In genomic region chr16:89864421-89864820, GRCh38 we compare ENCODE assay signal across 8 cellular contexts. TPM values are rescaled to one million over a fixed set of nuclear protein-coding genes. Genes with fewer than 3 reads are reported as not detected.
DNase-seq lines count a peak whose midpoint lies in the region; ATAC-seq, FAIRE-seq and TF ChIP-seq lines count a peak whose summit lies in the region.

No MANE protein-coding gene starts in this region.

- TF ChIP-seq RAD21 in GM12878 (IDR thresholded peaks at IDR 0.05; ENCODE audit: insufficient read depth, low read depth, low read length) = no peak

- H3K4me3 Mint-ChIP-seq in CD4-positive, alpha-beta T cell = peak overlapping the region; percentile 23
- H3K4me3 Mint-ChIP-seq in progenitor cell of endocrine pancreas (ENCODE audit: low read depth) = no peak overlapping the region

- H3K36me3 ChIP-seq in GM12878 (ENCODE audit: control insufficient read depth in 2 of 2, insufficient read depth in 2 of 2, low read length in 1 of 2) (no peaks in the 10 kb centered on the region), muscle layer of duodenum (ENCODE audit: control insufficient read depth in 1 of 2, insufficient read depth in 2 of 2, low read length in 2 of 2) (peaks cover 3 to 4% of the 10 kb centered on the region in 2 donors), mesendoderm (ENCODE audit: control insufficient read depth, insufficient read depth, low read length) (no peaks in the 10 kb centered on the region)

- no peak for DNase-seq in CD4-positive, alpha-beta T cell
- DNase-seq in GM12878 (ENCODE audit: low read depth, low spot score) (no peak), mesendoderm (no peak), DMS53 (lab: John Stamatoyannopoulos, UW) (no peak), progenitor cell of endocrine pancreas (ENCODE audit: low spot score, unreplicated experiment) (no peak)

- no peak overlapping the region for H3K56ac ChIP-seq in mesendoderm (ENCODE audit: low read length)

- no peak overlapping the region for H4K5ac ChIP-seq in mesendoderm (ENCODE audit: low read length)

- TF ChIP-seq POLR2A in GM12878 (IDR thresholded peaks at IDR 0.05; ENCODE audit: low read depth, low read length) = no peak

- no peaks in the 10 kb centered on the region for H3K79me1 ChIP-seq in mesendoderm (ENCODE audit: low read length)

- no peak overlapping the region for H2AK5ac ChIP-seq in mesendoderm (ENCODE audit: low read length)

- no peaks in the 10 kb centered on the region for H3K9me3 Mint-ChIP-seq in CD4-positive, alpha-beta T cell
- no peaks in the 10 kb centered on the region for H3K9me3 Mint-ChIP-seq in progenitor cell of endocrine pancreas (ENCODE audit: low read depth)

- CTCF ChIA-PET in CD4-positive, alpha-beta T cell (lab: Charles Lee) = interaction anchor here (0.8 to 6.0 kb wide), 3 partner anchors 103 to 162 kb away, joined by 3 to 73 read pairs (median 3); partner anchors contain the start of gene SPATA2L
- CTCF ChIA-PET in GM12878 (lab: Yijun Ruan, JAX) = interaction anchor here (0.8 to 6.9 kb wide), 8 partner anchors 9 to 264 kb away, joined by 3 to 119 read pairs (median 4); partner anchors contain the start of genes MC1R, SPATA2L and TCF25

- no peaks in the 10 kb centered on the region for H4K20me1 ChIP-seq in GM12878 (ENCODE audit: control insufficient read depth, insufficient read depth)

- peak overlapping the region; percentile 40; the same call in 1 of the 2 replicates for H2AFZ ChIP-seq in GM12878 (ENCODE audit: control insufficient read depth, low read depth, low read length)

- H3K9ac ChIP-seq in GM12878 (ENCODE audit: control insufficient read depth, insufficient read depth, low read length) = peak overlapping the region; percentile 3; the same call in 1 of the 2 replicates
- no peak overlapping the region for H3K9ac ChIP-seq in mesendoderm (ENCODE audit: low read length)

- FAIRE-seq in GM12878 (lab: Jason Lieb, UNC) = no peak

- H4K8ac ChIP-seq in mesendoderm (ENCODE audit: low read depth, low read length) = no peak overlapping the region

- 0 out of 2 replicates have a peak overlapping the region, but pooled peaks have one; percentile 51 for H3K4me3 ChIP-seq in GM12878
- H3K4me3 ChIP-seq in muscle layer of duodenum (ENCODE audit: low read depth in 1 of 2, low read length in 2 of 2) = no peak overlapping the region
- H3K4me3 ChIP-seq in mesendoderm (ENCODE audit: low read length) = no peak overlapping the region

- no peaks in the 10 kb centered on the region for H3K36me3 Mint-ChIP-seq in CD4-positive, alpha-beta T cell (ENCODE audit: low read depth)
- H3K36me3 Mint-ChIP-seq in progenitor cell of endocrine pancreas (ENCODE audit: insufficient read depth) = peaks cover 13% of the 10 kb centered on the region

- H3K18ac ChIP-seq in mesendoderm (ENCODE audit: low read length) = no peak overlapping the region

- no peak overlapping the region for H3K4ac ChIP-seq in mesendoderm (ENCODE audit: low read depth, low read length)

- H3K27ac Mint-ChIP-seq in CD4-positive, alpha-beta T cell = peak overlapping the region; percentile 66
- no peak overlapping the region for H3K27ac Mint-ChIP-seq in progenitor cell of endocrine pancreas

- no peaks in the 10 kb centered on the region for H3K27me3 ChIP-seq in CD4-positive, alpha-beta T cell (ENCODE audit: control insufficient read depth, insufficient read depth, low read length)
- H3K27me3 ChIP-seq in GM12878 (replicated peaks in 1 of 2; ENCODE audit: control insufficient read depth in 2 of 2, insufficient read depth in 2 of 2, low read length in 1 of 2) (no peaks in the 10 kb centered on the region; a peak in 1 of 4 replicates), muscle layer of duodenum (ENCODE audit: low read depth, low read length) (no peaks in the 10 kb centered on the region), mesendoderm (ENCODE audit: insufficient read depth, low read length, poor library complexity) (no peaks in the 10 kb centered on the region)

- BruUV-seq in GM12878 (replicated peaks; lab: Mats Ljungman, UMichigan) = no TSS peak

- peak overlapping the region; percentile 32 for H3K27ac ChIP-seq in CD4-positive, alpha-beta T cell (ENCODE audit: low read depth, low read length)
- peak overlapping the region; percentile 60 for H3K27ac ChIP-seq in GM12878 (ENCODE audit: control insufficient read depth, insufficient read depth)
- peak overlapping the region; percentile 47 for H3K27ac ChIP-seq in muscle layer of duodenum (ENCODE audit: low read length)
- H3K27ac ChIP-seq in mesendoderm (ENCODE audit: low read depth, low read length) = no peak overlapping the region

- H3K79me2 ChIP-seq in GM12878 (ENCODE audit: control insufficient read depth, insufficient read depth, low read length) (no peaks in the 10 kb centered on the region), mesendoderm (ENCODE audit: control insufficient read depth, insufficient read depth, low read length) (no peaks in the 10 kb centered on the region)

- H3K4me1 ChIP-seq in GM12878 (ENCODE audit: control insufficient read depth, insufficient read depth, low read length) (peaks cover 22% of the 10 kb centered on the region), muscle layer of duodenum (ENCODE audit: control insufficient read depth in 1 of 2, insufficient read depth in 2 of 2, low read length in 2 of 2) (peaks cover 0 to 3% of the 10 kb centered on the region in 2 donors), mesendoderm (ENCODE audit: control insufficient read depth, low read depth, low read length) (no peaks in the 10 kb centered on the region)

- in situ Hi-C loops in GM12878 (cut with MboI) = loop anchor here (5.0 kb wide), 1 partner anchor 162 kb away; the partner anchor contains the start of gene SPATA2L

- no peaks in the 10 kb centered on the region for H3K9me3 ChIP-seq in CD4-positive, alpha-beta T cell (ENCODE audit: control insufficient read depth, low read length)
- peaks cover 1% of the 10 kb centered on the region; the same call in 2 of the 3 replicates for H3K9me3 ChIP-seq in GM12878 (replicated peaks; ENCODE audit: control insufficient read depth, insufficient read depth, low read length)
- peaks cover 6% of the 10 kb centered on the region in 2 donors for H3K9me3 ChIP-seq in muscle layer of duodenum (ENCODE audit: control insufficient read depth in 1 of 2, low read length in 2 of 2)

- H3K4me2 ChIP-seq in GM12878 (ENCODE audit: control insufficient read depth, insufficient read depth) (peak overlapping the region; percentile 85), mesendoderm (ENCODE audit: low read length) (no peak overlapping the region)

- WGBS in GM12878 (ENCODE audit: insufficient coverage, insufficient replicate concordance, low lambda C conversion rate, missing lambda C conversion rate) = 0% methylated on average over 9 of the region's 9 CpGs
- no CpG with 5 or more reads among the region's 9 CpGs for WGBS in mesendoderm (ENCODE audit: extremely low coverage, insufficient coverage, low lambda C conversion rate)

- no peaks in the 10 kb centered on the region for H3K27me3 Mint-ChIP-seq in CD4-positive, alpha-beta T cell
- H3K27me3 Mint-ChIP-seq in progenitor cell of endocrine pancreas = no peaks in the 10 kb centered on the region

- H3K4me1 Mint-ChIP-seq in CD4-positive, alpha-beta T cell (ENCODE audit: low read depth) = peaks cover 29% of the 10 kb centered on the region
- no peaks in the 10 kb centered on the region for H3K4me1 Mint-ChIP-seq in progenitor cell of endocrine pancreas (ENCODE audit: low read depth)

- no peak overlapping the region for H2BK15ac ChIP-seq in mesendoderm (replicated peaks; ENCODE audit: low read depth)

- H2BK120ac ChIP-seq in mesendoderm (ENCODE audit: low read depth, low read length) = no peak overlapping the region

- ATAC-seq in CD4-positive, alpha-beta T cell (ENCODE audit: poor library complexity) = no peak
- ATAC-seq in HG03196 (IDR thresholded peaks at IDR 0.05; ENCODE audit: unreplicated experiment) (peak; percentile 13), GM12878 (peak; percentile 42), HG02840 (IDR thresholded peaks at IDR 0.05; ENCODE audit: low FRiP score, unreplicated experiment) (no peak)

- RAD21 ChIA-PET in GM12878 (lab: Charles Lee; ENCODE audit: unreplicated experiment) = interaction anchor here (1.1 to 2.0 kb wide), 5 partner anchors 9 to 164 kb away, joined by 3 to 14 read pairs (median 9); partner anchors contain the start of genes SPATA2L and TCF25

- no peak overlapping the region for H2BK5ac ChIP-seq in mesendoderm (ENCODE audit: low read length)

- no peak for TF ChIP-seq CTCF in CD4-positive, alpha-beta T cell (IDR thresholded peaks at IDR 0.05)
- TF ChIP-seq CTCF in GM12878 (IDR thresholded peaks at IDR 0.05 in 2 of 3, conservative IDR thresholded peaks at IDR 0.05 in 1 of 3; ENCODE audit: control insufficient read depth in 2 of 3, extremely low read depth in 1 of 3, insufficient read depth in 1 of 3, low read depth in 3 of 3, low read length in 3 of 3) = no peak
- no peak for TF ChIP-seq CTCF in progenitor cell of endocrine pancreas (IDR thresholded peaks at IDR 0.05; ENCODE audit: unreplicated experiment)

- SMC1A ChIA-PET in GM12878 (lab: Charles Lee; ENCODE audit: uncharacterized antibody, unreplicated experiment) = interaction anchor here (1.2 to 3.5 kb wide), 8 partner anchors 9 to 165 kb away, joined by 3 to 17 read pairs (median 4); partner anchors contain the start of gene TCF25

- intact Hi-C loops in CD4-positive, alpha-beta T cell (cut with DNase I, micrococcal nuclease) = loop anchor here in 1 of 2 experiments (10.0 kb wide), 1 partner anchor 290 kb away; the partner anchor contains the start of gene CPNE7
- intact Hi-C loops in GM12878 (cut with micrococcal nuclease; ENCODE audit: unreplicated experiment) = no loop called here

- no peak for TF ChIP-seq EP300 in GM12878 (IDR thresholded peaks at IDR 0.05; ENCODE audit: borderline replicate concordance in 1 of 2, control insufficient read depth in 1 of 2, low read depth in 2 of 2, low read length in 2 of 2)

- POLR2A ChIA-PET in CD4-positive, alpha-beta T cell (lab: Charles Lee) = interaction anchor here (0.8 to 5.4 kb wide), 9 partner anchors 9 to 164 kb away, joined by 3 to 104 read pairs (median 4); partner anchors contain the start of genes SPATA2L, SPIRE2 and TCF25
- POLR2A ChIA-PET in GM12878 (lab: Charles Lee) = interaction anchor here (1.7 to 5.2 kb wide), 3 partner anchors 8 to 164 kb away, joined by 5 to 49 read pairs (median 8); partner anchors contain the start of gene TCF25

- no peak overlapping the region for H3K23ac ChIP-seq in mesendoderm (ENCODE audit: low read length)

RNA-seq across cellular contexts. Expression of gene TCF25, which starts 9.0 kb away (rescaled TPM):
- total RNA-seq in CD4-positive, alpha-beta T cell = 100 to 1,000 TPM; 306 to 307 TPM
- 211 and 247 TPM in 2 replicates for total RNA-seq in GM12878 (2013; cell fraction: nucleolus; rRNA removed)
- total RNA-seq in GM12878 (2014; rRNA removed) = 92.1 and 102 TPM in 2 replicates
- total RNA-seq in GM12878 (2014; rRNA removed; fragmentation: Illumina TruSeq; extraction: Trizol) = 47.1 and 52.7 TPM in 2 replicates
- 110 and 130 TPM in 2 replicates for total RNA-seq in GM12878 (2021)
- 79.7 TPM for polyA plus RNA-seq in GM12878 (2011; ENCODE audit: low read depth)
- polyA plus RNA-seq in GM12878 (2011; rRNA removed) = 70.2 and 87.7 TPM in 2 replicates
- 92.9 and 118 TPM in 2 replicates for polyA plus RNA-seq in GM12878 (2011; cell fraction: cytosol; rRNA removed)
- polyA plus RNA-seq in GM12878 (2011; cell fraction: nucleus; rRNA removed) = 274 and 357 TPM in 2 replicates
- 148 and 213 TPM in 2 replicates for polyA plus RNA-seq in GM12878 (2012)
- 42.7 and 82.1 TPM in 2 replicates for polyA plus RNA-seq in GM12878 (2014; fragmentation: Illumina TruSeq; extraction: Trizol)
- 10 to 100 TPM in 1 of 2 experiments, 1 to 10 TPM in 1; 8.4 to 22.5 TPM for polyA plus RNA-seq in GM12878 (2014; fragmentation: Nextera tagmentation; extraction: Ambion mirVana)
- 119 and 124 TPM in 2 replicates for polyA plus RNA-seq in GM12878 (2014; rRNA removed)
- 10 to 100 TPM; 91.1 to 96.6 TPM for polyA plus RNA-seq in GM12878 (2016; fragmentation: Nextera tagmentation; extraction: Ambion mirVana)
- polyA minus RNA-seq in GM12878 (2011; rRNA and poly(A)+ RNA removed) = 51.9 and 78.2 TPM in 2 replicates
- 28.9 and 36.4 TPM in 2 replicates for polyA minus RNA-seq in GM12878 (2011; cell fraction: cytosol; rRNA and poly(A)+ RNA removed)
- 46.1 and 78.6 TPM in 2 replicates for polyA minus RNA-seq in GM12878 (2011; cell fraction: nucleus; rRNA and poly(A)+ RNA removed)
- 89.8 TPM for polyA plus RNA-seq in mesendoderm (2013, experiment 1 of 2)
- 88.1 TPM for polyA plus RNA-seq in mesendoderm (2013, experiment 2 of 2)
- total RNA-seq in progenitor cell of endocrine pancreas = 177 and 199 TPM in 2 replicates

RNA-seq across cellular contexts. Expression of gene SPIRE2, which starts 36.1 kb away (rescaled TPM):
- 1 to 10 TPM; 1.1 TPM for total RNA-seq in CD4-positive, alpha-beta T cell
- 0.64 and 1.8 TPM in 2 replicates for total RNA-seq in GM12878 (2013; cell fraction: nucleolus; rRNA removed)
- 0.05 and 0.23 TPM in 2 replicates for total RNA-seq in GM12878 (2014; rRNA removed)
- 0.27 and 0.32 TPM in 2 replicates for total RNA-seq in GM12878 (2014; rRNA removed; fragmentation: Illumina TruSeq; extraction: Trizol)
- 0.35 and 0.64 TPM in 2 replicates for total RNA-seq in GM12878 (2021)
- polyA plus RNA-seq in GM12878 (2011; ENCODE audit: low read depth) = not detected
- polyA plus RNA-seq in GM12878 (2011; rRNA removed) = 0.04 TPM in 1 of 2 replicates, not detected in the other
- 0.10 TPM in 1 of 2 replicates, not detected in the other for polyA plus RNA-seq in GM12878 (2011; cell fraction: cytosol; rRNA removed)
- 0.37 TPM in 2 replicates for polyA plus RNA-seq in GM12878 (2011; cell fraction: nucleus; rRNA removed)
- 0.15 and 0.17 TPM in 2 replicates for polyA plus RNA-seq in GM12878 (2012)
- polyA plus RNA-seq in GM12878 (2014; fragmentation: Illumina TruSeq; extraction: Trizol) = 0.46 and 0.52 TPM in 2 replicates
- under 1 TPM; 0.03 to 0.18 TPM for polyA plus RNA-seq in GM12878 (2014; fragmentation: Nextera tagmentation; extraction: Ambion mirVana)
- polyA plus RNA-seq in GM12878 (2014; rRNA removed) = 0.05 and 0.28 TPM in 2 replicates
- polyA plus RNA-seq in GM12878 (2016; fragmentation: Nextera tagmentation; extraction: Ambion mirVana) = under 1 TPM in 1 of 2 experiments, not detected in 1; 0.56 TPM
- 0.67 TPM in 1 of 2 replicates, not detected in the other for polyA minus RNA-seq in GM12878 (2011; rRNA and poly(A)+ RNA removed)
- polyA minus RNA-seq in GM12878 (2011; cell fraction: cytosol; rRNA and poly(A)+ RNA removed) = 0.40 and 1.2 TPM in 2 replicates
- polyA minus RNA-seq in GM12878 (2011; cell fraction: nucleus; rRNA and poly(A)+ RNA removed) = 0.12 and 0.67 TPM in 2 replicates
- 2.6 TPM for polyA plus RNA-seq in mesendoderm (2013, experiment 1 of 2)
- 2.7 TPM for polyA plus RNA-seq in mesendoderm (2013, experiment 2 of 2)
- 24.2 TPM in 2 replicates for total RNA-seq in progenitor cell of endocrine pancreas

RNA-seq across cellular contexts. Expression of gene FANCA, which starts 48.0 kb away (rescaled TPM):
- total RNA-seq in CD4-positive, alpha-beta T cell = 1 to 10 TPM; 4.1 to 5.0 TPM
- total RNA-seq in GM12878 (2013; cell fraction: nucleolus; rRNA removed) = 206 and 230 TPM in 2 replicates
- total RNA-seq in GM12878 (2014; rRNA removed) (46.8 and 57.7 TPM in 2 replicates), GM12878 (2014; rRNA removed; fragmentation: Illumina TruSeq; extraction: Trizol) (32.0 and 32.1 TPM in 2 replicates), GM12878 (2021) (64.3 and 84.5 TPM in 2 replicates), progenitor cell of endocrine pancreas (74.5 and 81.6 TPM in 2 replicates)
- 19.4 TPM for polyA plus RNA-seq in GM12878 (2011; ENCODE audit: low read depth)
- polyA plus RNA-seq in GM12878 (2011; rRNA removed) (35.5 and 57.6 TPM in 2 replicates), GM12878 (2014; fragmentation: Illumina TruSeq; extraction: Trizol) (30.6 and 54.3 TPM in 2 replicates), GM12878 (2014; fragmentation: Nextera tagmentation; extraction: Ambion mirVana) (1 to 10 TPM; 4.7 to 6.9 TPM), GM12878 (2014; rRNA removed) (79.6 and 95.9 TPM in 2 replicates), GM12878 (2016; fragmentation: Nextera tagmentation; extraction: Ambion mirVana) (10 to 100 TPM; 50.4 to 53.4 TPM)
- polyA plus RNA-seq in GM12878 (2011; cell fraction: cytosol; rRNA removed) = 58.6 and 71.9 TPM in 2 replicates
- 314 and 366 TPM in 2 replicates for polyA plus RNA-seq in GM12878 (2011; cell fraction: nucleus; rRNA removed)
- 28.7 and 32.6 TPM in 2 replicates for polyA plus RNA-seq in GM12878 (2012)
- polyA minus RNA-seq in GM12878 (2011; rRNA and poly(A)+ RNA removed) = 86.9 and 95.3 TPM in 2 replicates
- polyA minus RNA-seq in GM12878 (2011; cell fraction: cytosol; rRNA and poly(A)+ RNA removed) = 32.7 and 34.4 TPM in 2 replicates
- polyA minus RNA-seq in GM12878 (2011; cell fraction: nucleus; rRNA and poly(A)+ RNA removed) = 98.0 and 181 TPM in 2 replicates
- polyA plus RNA-seq in mesendoderm (2013, experiment 1 of 2) = 28.0 TPM
- 28.8 TPM for polyA plus RNA-seq in mesendoderm (2013, experiment 2 of 2)

RNA-seq across cellular contexts. Expression of gene MC1R, which starts 54.2 kb away (rescaled TPM):
- 1 to 10 TPM; 6.7 to 6.9 TPM for total RNA-seq in CD4-positive, alpha-beta T cell
- total RNA-seq in GM12878 (2013; cell fraction: nucleolus; rRNA removed) = 8.0 and 12.8 TPM in 2 replicates
- 0.60 and 0.62 TPM in 2 replicates for total RNA-seq in GM12878 (2014; rRNA removed)
- total RNA-seq in GM12878 (2014; rRNA removed; fragmentation: Illumina TruSeq; extraction: Trizol) = 0.28 and 0.40 TPM in 2 replicates
- 0.72 and 1.3 TPM in 2 replicates for total RNA-seq in GM12878 (2021)
- polyA plus RNA-seq in GM12878 (2011; ENCODE audit: low read depth) = 0.55 TPM
- polyA plus RNA-seq in GM12878 (2011; rRNA removed) = 0.68 and 1.0 TPM in 2 replicates
- 1.3 and 1.5 TPM in 2 replicates for polyA plus RNA-seq in GM12878 (2011; cell fraction: cytosol; rRNA removed)
- polyA plus RNA-seq in GM12878 (2011; cell fraction: nucleus; rRNA removed) = 11.5 and 15.2 TPM in 2 replicates
- polyA plus RNA-seq in GM12878 (2012) = 0.44 and 1.2 TPM in 2 replicates
- 0.50 TPM in 1 of 2 replicates, not detected in the other for polyA plus RNA-seq in GM12878 (2014; fragmentation: Illumina TruSeq; extraction: Trizol)
- polyA plus RNA-seq in GM12878 (2014; fragmentation: Nextera tagmentation; extraction: Ambion mirVana) = under 1 TPM; 0.06 to 0.07 TPM
- 1.8 and 2.3 TPM in 2 replicates for polyA plus RNA-seq in GM12878 (2014; rRNA removed)
- under 1 TPM; 0.18 to 0.40 TPM for polyA plus RNA-seq in GM12878 (2016; fragmentation: Nextera tagmentation; extraction: Ambion mirVana)
- polyA minus RNA-seq in GM12878 (2011; rRNA and poly(A)+ RNA removed) = 1.8 and 2.8 TPM in 2 replicates
- polyA minus RNA-seq in GM12878 (2011; cell fraction: cytosol; rRNA and poly(A)+ RNA removed) = 0.40 and 1.4 TPM in 2 replicates
- polyA minus RNA-seq in GM12878 (2011; cell fraction: nucleus; rRNA and poly(A)+ RNA removed) = 1.8 and 4.1 TPM in 2 replicates
- 1.2 TPM for polyA plus RNA-seq in mesendoderm (2013, experiment 1 of 2)
- 0.98 TPM for polyA plus RNA-seq in mesendoderm (2013, experiment 2 of 2)
- 3.8 and 4.6 TPM in 2 replicates for total RNA-seq in progenitor cell of endocrine pancreas

RNA-seq across cellular contexts. Expression of gene TUBB3, which starts 58.7 kb away (rescaled TPM):
- under 1 TPM; 0.78 to 0.88 TPM for total RNA-seq in CD4-positive, alpha-beta T cell
- total RNA-seq in GM12878 (2013; cell fraction: nucleolus; rRNA removed) = 1.7 TPM in 1 of 2 replicates, not detected in the other
- total RNA-seq in GM12878 (2014; rRNA removed) = 1.3 and 1.6 TPM in 2 replicates
- total RNA-seq in GM12878 (2014; rRNA removed; fragmentation: Illumina TruSeq; extraction: Trizol) = 0.49 and 0.69 TPM in 2 replicates
- total RNA-seq in GM12878 (2021) = 1.6 and 2.3 TPM in 2 replicates
- polyA plus RNA-seq in GM12878 (2011; ENCODE audit: low read depth) = 0.29 TPM
- 0.19 and 0.58 TPM in 2 replicates for polyA plus RNA-seq in GM12878 (2011; rRNA removed)
- 0.52 and 1.0 TPM in 2 replicates for polyA plus RNA-seq in GM12878 (2011; cell fraction: cytosol; rRNA removed)
- 1.8 TPM in 2 replicates for polyA plus RNA-seq in GM12878 (2011; cell fraction: nucleus; rRNA removed)
- 1.0 and 1.3 TPM in 2 replicates for polyA plus RNA-seq in GM12878 (2012)
- polyA plus RNA-seq in GM12878 (2014; fragmentation: Illumina TruSeq; extraction: Trizol) = 0.32 TPM in 1 of 2 replicates, not detected in the other
- under 1 TPM in 1 of 2 experiments, not detected in 1; 0.09 TPM for polyA plus RNA-seq in GM12878 (2014; fragmentation: Nextera tagmentation; extraction: Ambion mirVana)
- polyA plus RNA-seq in GM12878 (2014; rRNA removed) = 0.50 and 0.86 TPM in 2 replicates
- 1 to 10 TPM; 1.3 to 2.5 TPM for polyA plus RNA-seq in GM12878 (2016; fragmentation: Nextera tagmentation; extraction: Ambion mirVana)
- 0.51 and 1.4 TPM in 2 replicates for polyA minus RNA-seq in GM12878 (2011; rRNA and poly(A)+ RNA removed)
- polyA minus RNA-seq in GM12878 (2011; cell fraction: cytosol; rRNA and poly(A)+ RNA removed) = 0.67 TPM in 1 of 2 replicates, not detected in the other
- polyA minus RNA-seq in GM12878 (2011; cell fraction: nucleus; rRNA and poly(A)+ RNA removed) = 0.60 TPM in 1 of 2 replicates, not detected in the other
- 96.5 TPM for polyA plus RNA-seq in mesendoderm (2013, experiment 1 of 2)
- 103 TPM for polyA plus RNA-seq in mesendoderm (2013, experiment 2 of 2)
- total RNA-seq in progenitor cell of endocrine pancreas = 201 and 211 TPM in 2 replicates

Comparison
In these comparisons a context has a peak if more than half of its experiments do, and no peak if none do; other contexts are left out.
1. ATAC-seq: peak in HG03196 (single experiment) and GM12878 (single experiment); none in CD4-positive, alpha-beta T cell (single experiment) and HG02840 (single experiment).
2. RNA of gene FANCA, which starts 48.0 kb away (total RNA-seq): 74.5 to 81.6 TPM in progenitor cell of endocrine pancreas and 32.0 to 230 TPM in GM12878; 4.1 to 5.0 TPM in CD4-positive, alpha-beta T cell; every median in the first group is over 4 times any median in the second.